ENCODE assay signal across 29 cellular contexts in the genomic region with DNA sequence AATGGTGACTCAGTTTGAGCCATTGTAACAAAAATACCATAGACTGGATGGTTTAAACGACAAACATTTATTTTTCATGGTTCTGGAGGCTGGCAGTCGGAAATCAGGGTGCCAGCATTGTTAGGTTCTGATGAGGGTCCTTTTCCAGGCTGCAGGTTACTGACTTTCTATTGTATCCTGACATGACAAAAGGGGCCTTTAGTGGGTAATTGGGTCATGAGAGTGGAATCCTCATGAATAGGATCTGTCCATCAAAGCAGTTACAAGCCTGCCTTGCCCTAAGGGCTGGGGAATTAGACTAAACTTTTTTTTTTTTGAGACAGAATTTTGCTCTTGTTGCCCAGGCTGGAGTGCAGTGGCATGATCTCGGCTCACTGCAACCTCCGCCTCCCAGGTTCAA.
"Had no signal": no experiment of that assay in that cellular context is flagged by ENCODE, and none has a peak within 500 bp of the region (broad histone marks: within the 10 kb centered on the region; RNA-seq: fewer than 3 reads in every experiment).

No MANE protein-coding gene starts in this region.

- H3K36me3 ChIP-seq: brain microvascular endothelial cell, esophagus muscularis mucosa, gastrocnemius medialis had no signal

- ATAC-seq: activated CD4-positive, alpha-beta T cell treated with anti-CD3 and anti-CD28 coated beads for 36 hours; activated CD8-positive, alpha-beta memory T cell treated with anti-CD3 and anti-CD28 coated beads, Interleukin-2, amount 10 ng/mL, durations not matched to agents 7 days and 5 days; activated CD8-positive, alpha-beta T cell treated with anti-CD3 and anti-CD28 coated beads, Interleukin-2, amount 10 ng/mL, durations not matched to agents 7 days and 5 days; activated naive CD4-positive, alpha-beta T cell treated with anti-CD3 and anti-CD28 coated beads, Interleukin-2, amount 50 U/mL, for 72 hours; effector memory CD8-positive, alpha-beta T cell; foreskin keratinocyte; gastrocnemius medialis; T-helper 17 cell had no signal

- H3K4me3 ChIP-seq: coronary artery, dorsolateral prefrontal cortex, esophagus muscularis mucosa, gastrocnemius medialis had no signal

- H3K27me3 ChIP-seq: brain microvascular endothelial cell, esophagus muscularis mucosa, foreskin keratinocyte, gastrocnemius medialis had no signal

- H3K4me1 ChIP-seq: esophagus muscularis mucosa, foreskin keratinocyte, gastrocnemius medialis had no signal

- H3K27ac ChIP-seq: brain microvascular endothelial cell, coronary artery, dorsolateral prefrontal cortex, esophagus muscularis mucosa, foreskin keratinocyte, gastrocnemius medialis had no signal

- DNase-seq: activated CD4-positive, alpha-beta memory T cell treated with anti-CD3 and anti-CD28 coated beads for 36 hours; activated CD4-positive, alpha-beta T cell treated with anti-CD3 and anti-CD28 coated beads for 36 hours; activated CD4-positive, alpha-beta T cell treated with anti-CD3 and anti-CD28 coated beads, Interleukin-2, amount 10 ng/mL, durations not matched to agents 24 days and 14 days; activated CD4-positive, CD25-positive, alpha-beta regulatory T cell; activated CD4-positive, CD25-positive, alpha-beta regulatory T cell treated with anti-CD3 and anti-CD28 coated beads, Interleukin-2, amount 50 U/mL, for 72 hours; activated CD8-positive, alpha-beta memory T cell treated with anti-CD3 and anti-CD28 coated beads, Interleukin-2, amount 10 ng/mL, durations not matched to agents 7 days and 5 days; activated CD8-positive, alpha-beta memory T cell treated with anti-CD3 and anti-CD28 coated beads, Interleukin-2, amount 50 U/mL, for 4 hours; activated CD8-positive, alpha-beta T cell treated with anti-CD3 and anti-CD28 coated beads, Interleukin-2, amount 10 ng/mL, durations not matched to agents 7 days and 5 days; activated gamma-delta T cell; activated naive CD4-positive, alpha-beta T cell; activated naive CD4-positive, alpha-beta T cell treated with anti-CD3 and anti-CD28 coated beads, Interleukin-2, amount 10 ng/mL, durations not matched to agents 7 days and 5 days; activated naive CD8-positive, alpha-beta T cell treated with anti-CD3 and anti-CD28 coated beads, Interleukin-2, amount 10 ng/mL, durations not matched to agents 7 days and 5 days; activated T-cell treated with anti-CD3 and anti-CD28 coated beads, Interleukin-2, amount 50 U/mL, for 1 hour; activated T-cell treated with anti-CD3 and anti-CD28 coated beads, Interleukin-2, amount 50 U/mL, for 48 hours; anterior cingulate cortex; brain microvascular endothelial cell; dorsolateral prefrontal cortex; effector CD4-positive, alpha-beta T cell; effector memory CD8-positive, alpha-beta T cell; erythroblast; foreskin keratinocyte; gastrocnemius medialis; glutamatergic neuron; T-helper 1 cell; T-helper 17 cell; T1000 had no signal

- H3K9me3 ChIP-seq: esophagus muscularis mucosa, gastrocnemius medialis had no signal
